In genomic region chr1:94032637-94033036, GRCh38 we compare ENCODE assay signal across 1 cellular context.
TF ChIP-seq lines count a peak whose summit lies in the region.

No MANE protein-coding gene starts in this region.

TF ChIP-seq in HepG2, 621 proteins besides CTCF, POLR2A, EP300 and RAD21 (continued from another document):
- TF ChIP-seq MNT (IDR thresholded peaks at IDR 0.05): no peak
- TF ChIP-seq ZNF382 (CRISPR knock-in tag; IDR thresholded peaks at IDR 0.05; ENCODE audit: borderline replicate concordance): no peak
- no peak for TF ChIP-seq ZKSCAN5 (CRISPR knock-in tag; IDR thresholded peaks at IDR 0.05)
- TF ChIP-seq TARDBP (CRISPR knock-in tag; IDR thresholded peaks at IDR 0.05): no peak
- TF ChIP-seq SIX4 (CRISPR knock-in tag; IDR thresholded peaks at IDR 0.05): no peak
- no peak for TF ChIP-seq MLXIP (CRISPR knock-in tag; IDR thresholded peaks at IDR 0.05; ENCODE audit: borderline replicate concordance)
- TF ChIP-seq SP4 (CRISPR knock-in tag; IDR thresholded peaks at IDR 0.05): no peak
- TF ChIP-seq ZNF562 (CRISPR knock-in tag; IDR thresholded peaks at IDR 0.05; ENCODE audit: borderline replicate concordance): no peak
- TF ChIP-seq POGZ (CRISPR knock-in tag; IDR thresholded peaks at IDR 0.05): no peak
- TF ChIP-seq ZNF589 (CRISPR knock-in tag; conservative IDR thresholded peaks at IDR 0.05): no peak
TF ChIP-seq in HepG2: peak in this region for 0.
